Comparison of ENCODE assay signal across 27 cellular contexts in the genomic region with DNA sequence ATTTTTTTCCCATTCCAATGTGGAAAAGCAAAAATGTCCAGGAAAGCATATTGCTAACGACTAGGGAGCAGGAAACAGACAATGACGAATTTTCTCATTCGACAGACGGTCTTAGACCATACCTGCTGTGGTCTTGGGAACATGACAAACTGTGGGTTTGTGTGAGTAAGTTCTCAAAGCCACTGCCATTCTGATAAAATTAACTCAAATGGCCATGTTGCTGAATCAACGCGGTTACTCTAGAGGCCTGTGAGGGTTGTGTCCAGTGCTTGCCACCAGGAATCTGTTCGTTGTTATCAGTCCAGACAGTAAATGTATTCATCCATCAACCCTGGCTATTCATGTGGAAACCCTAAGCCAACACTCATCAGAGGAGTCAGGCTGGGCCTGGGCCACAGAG.
A peak's percentile ranks its signal among the peaks of the same experiment; 100 is the strongest.
DNase-seq lines count a peak whose midpoint lies in the region; ATAC-seq, FAIRE-seq and TF ChIP-seq lines count a peak whose summit lies in the region.
"Had no signal": no experiment of that assay in that cellular context is flagged by ENCODE, and none has a peak within 500 bp of the region (broad histone marks: within the 10 kb centered on the region; RNA-seq: fewer than 3 reads in every experiment).

No MANE protein-coding gene starts in this region.

- no peak for FAIRE-seq in astrocyte (lab: Jason Lieb, UNC)
- FAIRE-seq: A549, GM18507 had no signal

- no peaks in the 10 kb centered on the region for H4K20me1 ChIP-seq in astrocyte (ENCODE audit: insufficient read depth, low read length)

- H3K27ac ChIP-seq in left ventricle myocardium inferior (replicated peaks), result peak overlapping the region; percentile 32
- H3K27ac ChIP-seq in astrocyte (ENCODE audit: low read depth, low read length), result no peak overlapping the region
- peak overlapping the region; percentile 26 to 85 for H3K27ac ChIP-seq in aorta (ENCODE audit: low read depth in 1 of 2, low read length in 2 of 2)
- H3K27ac ChIP-seq: A549, gastrocnemius medialis, prostate gland, skin epidermis, upper lobe of right lung had no signal

- TF ChIP-seq CTCF in left ventricle myocardium inferior (IDR thresholded peaks at IDR 0.05; ENCODE audit: borderline replicate concordance), result no peak
- TF ChIP-seq CTCF in astrocyte (IDR thresholded peaks at IDR 0.05; ENCODE audit: insufficient read depth, low read depth, low read length), result no peak

- no peak overlapping the region for H3K27ac Mint-ChIP-seq in astrocyte (ENCODE audit: unreplicated experiment)
- H3K27ac Mint-ChIP-seq: activated naive CD4-positive, alpha-beta T cell treated with anti-CD3 and anti-CD28 coated beads for 36 hours; activated T-cell treated with anti-CD3 and anti-CD28 coated beads, Interleukin-2, amount 50 U/mL, for 72 hours; B cell; GM23338; T-helper 17 cell had no signal

- 46 to 60% methylated on average over 7 of the region's 7 CpGs for WGBS in aorta, 2 donors

- H3K4me1 Mint-ChIP-seq in astrocyte (ENCODE audit: low read depth, unreplicated experiment), result peaks cover 16% of the 10 kb centered on the region
- H3K4me1 Mint-ChIP-seq: B cell, T-helper 17 cell had no signal

- H3K4me1 ChIP-seq in left ventricle myocardium inferior (no peaks in the 10 kb centered on the region), astrocyte (ENCODE audit: insufficient read depth, low read length) (peaks cover 15% of the 10 kb centered on the region), aorta (ENCODE audit: control insufficient read depth in 1 of 2, insufficient read depth in 2 of 2, low read length in 2 of 2) (peaks cover 5 to 20% of the 10 kb centered on the region in 2 donors)
- H3K4me1 ChIP-seq: gastrocnemius medialis, prostate gland, upper lobe of right lung had no signal

- no peaks in the 10 kb centered on the region for H3K79me2 ChIP-seq in astrocyte (ENCODE audit: insufficient read depth, low read length)

- no peaks in the 10 kb centered on the region for H3K9me3 ChIP-seq in left ventricle myocardium inferior (replicated peaks)
- H3K9me3 ChIP-seq in astrocyte (ENCODE audit: insufficient read depth, low read depth, low read length), result no peaks in the 10 kb centered on the region
- H3K9me3 ChIP-seq in aorta (ENCODE audit: control insufficient read depth, low read length), result no peaks in the 10 kb centered on the region
- H3K9me3 ChIP-seq: A549, gastrocnemius medialis, prostate gland, upper lobe of right lung had no signal

- H2AFZ ChIP-seq in astrocyte (ENCODE audit: low read depth, low read length), result no peak overlapping the region
- H2AFZ ChIP-seq: GM23338 had no signal

- H3K27me3 ChIP-seq in left ventricle myocardium inferior (ENCODE audit: low read depth), result no peaks in the 10 kb centered on the region
- H3K27me3 ChIP-seq in astrocyte (ENCODE audit: insufficient read depth, low read length), result peaks cover 5% of the 10 kb centered on the region
- no peaks in the 10 kb centered on the region for H3K27me3 ChIP-seq in aorta (ENCODE audit: control insufficient read depth in 1 of 2, insufficient read depth in 2 of 2, low read length in 1 of 2)
- H3K27me3 ChIP-seq: gastrocnemius medialis, upper lobe of right lung had no signal

- peaks cover 8% of the 10 kb centered on the region for H3K27me3 Mint-ChIP-seq in astrocyte (ENCODE audit: low read depth, unreplicated experiment)

- H3K36me3 ChIP-seq in left ventricle myocardium inferior, result no peaks in the 10 kb centered on the region
- H3K36me3 ChIP-seq in astrocyte (ENCODE audit: insufficient read depth, low read length), result no peaks in the 10 kb centered on the region
- H3K36me3 ChIP-seq in aorta (ENCODE audit: control insufficient read depth in 1 of 2, insufficient read depth in 2 of 2, low read length in 1 of 2), result no peaks in the 10 kb centered on the region
- H3K36me3 ChIP-seq: gastrocnemius medialis, prostate gland, upper lobe of right lung had no signal

- DNase-seq in left ventricle myocardium inferior (no peak), Right ventricle myocardium superior (no peak), astrocyte (ENCODE audit: low read depth) (peak; percentile 98), kidney tubule cell (ENCODE audit: low spot score) (peak; percentile 5), aorta (no peak), NCI-H2107 treated with DMSO at 0.1 percent for 48 hours (lab: John Stamatoyannopoulos, UW; ENCODE audit: unreplicated experiment) (no peak), retina (no peak), NCI-H146 (lab: John Stamatoyannopoulos, UW) (no peak)
- DNase-seq: activated CD4-positive, alpha-beta T cell treated with anti-CD3 and anti-CD28 coated beads for 4 hours; activated naive CD4-positive, alpha-beta T cell treated with anti-CD3 and anti-CD28 coated beads for 36 hours; activated T-cell treated with anti-CD3 and anti-CD28 coated beads, Interleukin-2, amount 50 U/mL, for 72 hours; amniotic stem cell; effector memory CD4-positive, alpha-beta T cell; gastrocnemius medialis; KG1; NCI-H1436 treated with DMSO at 0.1 percent for 48 hours; NCI-H510A treated with DMSO at 0.1 percent for 48 hours; stimulated activated CD4-positive, alpha-beta T cell treated with anti-CD3 and anti-CD28 coated beads, Interleukin-1b, Interleukin-23, amount 100 ng/mL, for 48 hours; T-helper 17 cell; upper lobe of right lung had no signal

- H3K36me3 Mint-ChIP-seq in astrocyte (ENCODE audit: low read depth, unreplicated experiment), result peaks cover 3% of the 10 kb centered on the region

- no peaks in the 10 kb centered on the region for H3K9me3 Mint-ChIP-seq in astrocyte (ENCODE audit: unreplicated experiment)
- H3K9me3 Mint-ChIP-seq: activated naive CD4-positive, alpha-beta T cell treated with anti-CD3 and anti-CD28 coated beads for 36 hours; activated T-cell treated with anti-CD3 and anti-CD28 coated beads, Interleukin-2, amount 50 U/mL, for 72 hours; GM23338 had no signal

- intact Hi-C loops in left ventricle myocardium inferior (cut with micrococcal nuclease), result no loop called here
- intact Hi-C loops in Right ventricle myocardium superior (cut with DNase I), result no loop called here
- intact Hi-C loops in aorta (cut with DNase I), result no loop called here

- H3K4me2 ChIP-seq in astrocyte (ENCODE audit: low read length), result no peak overlapping the region
- H3K4me2 ChIP-seq: A549, GM23338 had no signal

- ATAC-seq in Right ventricle myocardium superior (ENCODE audit: poor library complexity), result no peak
- no peak for ATAC-seq in aorta (ENCODE audit: low FRiP score)
- ATAC-seq: A549; activated T-cell treated with anti-CD3 and anti-CD28 coated beads, Interleukin-2, amount 50 U/mL, for 72 hours; esophagus mucosa; gastrocnemius medialis; GM23338; T-helper 17 cell; upper lobe of right lung had no signal

- H3K4me3 ChIP-seq in left ventricle myocardium inferior, result no peak overlapping the region
- H3K4me3 ChIP-seq in astrocyte (ENCODE audit: insufficient read depth, low read depth, low read length), result no peak overlapping the region
- no peak overlapping the region for H3K4me3 ChIP-seq in aorta (ENCODE audit: low read length in 2 of 2)
- H3K4me3 ChIP-seq: A549, gastrocnemius medialis, GM23338, prostate gland, skin epidermis, upper lobe of right lung had no signal

- no peak overlapping the region for H3K9ac ChIP-seq in astrocyte (ENCODE audit: low read length)

- H3K4me3 Mint-ChIP-seq in astrocyte (ENCODE audit: unreplicated experiment), result no peak overlapping the region
- H3K4me3 Mint-ChIP-seq: activated naive CD4-positive, alpha-beta T cell treated with anti-CD3 and anti-CD28 coated beads for 36 hours; activated T-cell treated with anti-CD3 and anti-CD28 coated beads, Interleukin-2, amount 50 U/mL, for 72 hours; B cell; GM23338; T-helper 17 cell had no signal

Comparison
In these comparisons a context has a peak if more than half of its experiments do, and no peak if none do; other contexts are left out.
1. DNase-seq: peak in astrocyte (single experiment) and kidney tubule cell (single experiment); none in left ventricle myocardium inferior (single experiment), Right ventricle myocardium superior (single experiment), aorta (0 of 2), NCI-H2107 treated with DMSO at 0.1 percent for 48 hours (single experiment), retina (single experiment) and NCI-H146 (single experiment).